In the genomic region with DNA sequence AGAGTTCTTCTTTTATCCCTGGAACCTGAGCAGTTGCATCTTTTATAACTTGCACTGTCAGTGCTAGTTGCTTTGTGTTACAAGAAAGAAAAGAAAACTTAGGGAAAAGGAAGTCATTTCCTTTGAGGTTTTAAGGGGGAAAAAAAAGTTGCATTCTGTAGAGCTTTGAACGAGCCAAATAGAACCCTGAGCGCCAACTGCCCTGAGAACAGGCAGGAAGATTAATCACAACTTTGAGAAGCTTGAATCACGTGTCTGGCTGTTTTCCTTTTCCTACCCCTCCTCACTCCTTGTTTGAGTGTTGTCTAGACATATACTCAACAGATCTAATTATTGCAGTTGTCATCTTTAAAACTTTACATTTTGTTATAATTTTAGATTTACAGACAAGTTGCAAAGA, we compare ENCODE assay signal across 10 cellular contexts. TPM values are rescaled to one million over a fixed set of nuclear protein-coding genes. Genes with fewer than 3 reads are reported as not detected.
DNase-seq lines count a peak whose midpoint lies in the region; ATAC-seq, FAIRE-seq and TF ChIP-seq lines count a peak whose summit lies in the region.
"Had no signal": no experiment of that assay in that cellular context is flagged by ENCODE, and none has a peak within 500 bp of the region (broad histone marks: within the 10 kb centered on the region; RNA-seq: fewer than 3 reads in every experiment).

No MANE protein-coding gene starts in this region.

- peaks cover 97% of the 10 kb centered on the region for H3K79me2 ChIP-seq in mammary epithelial cell (ENCODE audit: insufficient read depth, low read length)

- no peaks in the 10 kb centered on the region for H3K27me3 Mint-ChIP-seq in CD8-positive, alpha-beta T cell (ENCODE audit: low read depth)

- ATAC-seq in CD8-positive, alpha-beta T cell, result peak; percentile 37

- no peak overlapping the region for H2BK120ac ChIP-seq in mesenchymal stem cell (ENCODE audit: low read depth, low read length)

- CTCF ChIA-PET in CD8-positive, alpha-beta T cell (lab: Charles Lee), result interaction anchor here (2.9 to 5.4 kb wide), 2 partner anchors 13 to 36 kb away, joined by 14 to 34 read pairs; a partner anchor contains a TSS
- CTCF ChIA-PET in mammary epithelial cell (lab: Charles Lee; ENCODE audit: low non-redundant PET), result interaction anchor here (0.6 kb wide), 1 partner anchor 833 kb away, joined by 6 read pairs; no protein-coding TSS in a partner anchor

- no peaks in the 10 kb centered on the region for H3K9me3 Mint-ChIP-seq in CD8-positive, alpha-beta T cell

- POLR2A ChIA-PET in CD8-positive, alpha-beta T cell (lab: Charles Lee), result interaction anchor here (1.0 to 1.2 kb wide), 4 partner anchors 9 to 33 kb away, joined by 3 to 4 read pairs (median 4); no protein-coding TSS in a partner anchor

- peaks cover 6% of the 10 kb centered on the region for H4K20me1 ChIP-seq in mammary epithelial cell (ENCODE audit: insufficient read depth, low read length)

- BruUV-seq in mammary epithelial cell (replicated peaks; lab: Mats Ljungman, UMichigan), result no TSS peak

- WGBS in mammary epithelial cell (ENCODE audit: low coverage, missing lambda C conversion rate), result 0% methylated on average over 3 of the region's 3 CpGs
- WGBS in mesenchymal stem cell, result 5% methylated on average over 3 of the region's 3 CpGs
- 26 to 61% (median 41%) methylated on average over 3 of the region's 3 CpGs for WGBS in small intestine, 3 donors
- WGBS in stomach, 5 donors, result 12 to 49% (median 34%) methylated on average over 3 of the region's 3 CpGs
- 9% methylated on average over 3 of the region's 3 CpGs for WGBS in suprapubic skin

- H3K23ac ChIP-seq in mesenchymal stem cell (ENCODE audit: low read length in 2 of 2), result no peak overlapping the region

- intact Hi-C loops in CD8-positive, alpha-beta T cell (cut with DNase I, micrococcal nuclease), result loop anchor here (2.0 to 10.0 kb wide), 2 partner anchors 15 to 405 kb away; a partner anchor contains a TSS
- intact Hi-C loops in mammary epithelial cell (cut with micrococcal nuclease) (loop anchor here (1.0 kb wide), 1 partner anchor 11 kb away; no protein-coding TSS in a partner anchor), stomach (cut with DNase I; ENCODE audit: low total_unique reads) (no loop called here)

- H3K4me1 Mint-ChIP-seq in CD8-positive, alpha-beta T cell (ENCODE audit: low read depth), result peaks cover 90% of the 10 kb centered on the region

- no peak overlapping the region for H3K18ac ChIP-seq in mesenchymal stem cell (ENCODE audit: low read depth in 1 of 2, low read length in 2 of 2)

- no peak overlapping the region for H3K4ac ChIP-seq in mesenchymal stem cell (ENCODE audit: low read depth in 1 of 2, low read length in 2 of 2)

- H4K8ac ChIP-seq in mesenchymal stem cell (ENCODE audit: low read length), result no peak overlapping the region

- no peak for TF ChIP-seq POLR2A in stomach (IDR thresholded peaks at IDR 0.05)
- no peak for TF ChIP-seq POLR2A in suprapubic skin (IDR thresholded peaks at IDR 0.05)

- H3K27ac Mint-ChIP-seq in CD8-positive, alpha-beta T cell, result peak overlapping the region; percentile 89

- H3K79me1 ChIP-seq in mesenchymal stem cell (replicated peaks; ENCODE audit: low read length, poor library complexity, severe bottlenecking), result no peaks in the 10 kb centered on the region

- H2AFZ ChIP-seq in mammary epithelial cell (ENCODE audit: low read depth, low read length) (no peak overlapping the region), mesenchymal stem cell (ENCODE audit: low read depth, low read length) (no peak overlapping the region)
- H2AFZ ChIP-seq: parathyroid adenoma had no signal

- FAIRE-seq in small intestine (lab: Jason Lieb, UNC), result no peak
- FAIRE-seq: frontal cortex had no signal

- no peak overlapping the region for H4K91ac ChIP-seq in mesenchymal stem cell (ENCODE audit: low read length)

- H2BK12ac ChIP-seq in mesenchymal stem cell (ENCODE audit: low read length in 2 of 2), result no peak overlapping the region

- H3K4me2 ChIP-seq in mammary epithelial cell (ENCODE audit: insufficient read depth, low read depth, low read length) (peak overlapping the region; percentile 70), mesenchymal stem cell (ENCODE audit: low read length, poor library complexity, severe bottlenecking) (peak overlapping the region; percentile 1)

- no peaks in the 10 kb centered on the region for H3K9me3 ChIP-seq in CD8-positive, alpha-beta T cell (ENCODE audit: low read length)
- no peaks in the 10 kb centered on the region for H3K9me3 ChIP-seq in mammary epithelial cell (replicated peaks; ENCODE audit: insufficient read depth, low read length)
- H3K9me3 ChIP-seq in mesenchymal stem cell (ENCODE audit: control insufficient read depth, low read length), result no peaks in the 10 kb centered on the region
- H3K9me3 ChIP-seq in small intestine (ENCODE audit: control insufficient read depth, low read depth), result no peaks in the 10 kb centered on the region
- H3K9me3 ChIP-seq in stomach, result no peaks in the 10 kb centered on the region
- no peaks in the 10 kb centered on the region for H3K9me3 ChIP-seq in suprapubic skin

- H3K27ac ChIP-seq in CD8-positive, alpha-beta T cell (ENCODE audit: low read depth, low read length), result no peak overlapping the region
- H3K27ac ChIP-seq in mammary epithelial cell (ENCODE audit: insufficient read depth, low read depth, low read length) (peak overlapping the region; percentile 7), mesenchymal stem cell (ENCODE audit: low read length, poor library complexity, severe bottlenecking) (no peak overlapping the region), small intestine (ENCODE audit: low read depth in 1 of 2, low read length in 1 of 2) (no peak overlapping the region), stomach (no peak overlapping the region), suprapubic skin (no peak overlapping the region)
- H3K27ac ChIP-seq: parathyroid adenoma had no signal

- in situ Hi-C loops in mammary epithelial cell (cut with MboI; ENCODE audit: low sequenced_read_pairs in 2 of 2), result no loop called here

- peak overlapping the region; percentile 59 for H3K4me3 Mint-ChIP-seq in CD8-positive, alpha-beta T cell

- no peak for TF ChIP-seq CTCF in CD8-positive, alpha-beta T cell (IDR thresholded peaks at IDR 0.05)
- TF ChIP-seq CTCF in mammary epithelial cell (conservative IDR thresholded peaks at IDR 0.05 in 1 of 2, IDR thresholded peaks at IDR 0.05 in 1 of 2; ENCODE audit: extremely low read depth in 1 of 2, insufficient read depth in 1 of 2, low read depth in 1 of 2, low read length in 2 of 2) (no peak), stomach (IDR thresholded peaks at IDR 0.05) (no peak), suprapubic skin (IDR thresholded peaks at IDR 0.05) (no peak)

- no peak overlapping the region for H3K14ac ChIP-seq in mesenchymal stem cell (ENCODE audit: low read length in 2 of 2)

- peaks cover 17% of the 10 kb centered on the region for H3K36me3 Mint-ChIP-seq in CD8-positive, alpha-beta T cell

- no peaks in the 10 kb centered on the region for H3K36me3 ChIP-seq in CD8-positive, alpha-beta T cell (ENCODE audit: insufficient read depth, low read length)
- H3K36me3 ChIP-seq in mammary epithelial cell (ENCODE audit: insufficient read depth, low read length) (peaks cover 3% of the 10 kb centered on the region), mesenchymal stem cell (ENCODE audit: control insufficient read depth in 1 of 2, insufficient read depth in 2 of 2, low read depth in 1 of 2, low read length in 2 of 2) (peaks cover 0 to 5% of the 10 kb centered on the region in 2 experiments), small intestine (ENCODE audit: control insufficient read depth in 2 of 2, insufficient read depth in 2 of 2, low read length in 2 of 2) (no peaks in the 10 kb centered on the region), stomach (no peaks in the 10 kb centered on the region), suprapubic skin (no peaks in the 10 kb centered on the region)

- H3K27me3 ChIP-seq in CD8-positive, alpha-beta T cell (ENCODE audit: insufficient read depth, low read length), result no peaks in the 10 kb centered on the region
- H3K27me3 ChIP-seq in mammary epithelial cell (ENCODE audit: insufficient read depth, low read length), result no peaks in the 10 kb centered on the region
- no peaks in the 10 kb centered on the region for H3K27me3 ChIP-seq in mesenchymal stem cell (ENCODE audit: control insufficient read depth in 1 of 2, insufficient read depth in 1 of 2, low read length in 2 of 2)
- no peaks in the 10 kb centered on the region for H3K27me3 ChIP-seq in small intestine (ENCODE audit: control insufficient read depth in 2 of 2, insufficient read depth in 2 of 2, low read length in 2 of 2)
- H3K27me3 ChIP-seq in stomach, result no peaks in the 10 kb centered on the region
- H3K27me3 ChIP-seq in suprapubic skin, result no peaks in the 10 kb centered on the region

- no peak overlapping the region for H2BK5ac ChIP-seq in mesenchymal stem cell (ENCODE audit: low read depth, low read length, poor library complexity, severe bottlenecking)

- H3K9ac ChIP-seq in mammary epithelial cell (ENCODE audit: insufficient read depth, low read length) (no peak overlapping the region), mesenchymal stem cell (ENCODE audit: low read length) (no peak overlapping the region)
- H3K9ac ChIP-seq: parathyroid adenoma had no signal

- no peak overlapping the region for H3K4me3 ChIP-seq in CD8-positive, alpha-beta T cell (ENCODE audit: low read depth, low read length)
- H3K4me3 ChIP-seq in mammary epithelial cell (replicated peaks in 1 of 3; ENCODE audit: insufficient read depth in 1 of 3, low read depth in 2 of 3, low read length in 3 of 3) (peak overlapping the region in 1 of 3 experiments; percentile 13), mesenchymal stem cell (ENCODE audit: insufficient read depth in 1 of 2, low read depth in 1 of 2, low read length in 2 of 2) (no peak overlapping the region), small intestine (ENCODE audit: low read depth in 1 of 2, low read length in 2 of 2) (no peak overlapping the region), stomach (no peak overlapping the region), suprapubic skin (no peak overlapping the region)

- no peak overlapping the region for H2BK15ac ChIP-seq in mesenchymal stem cell (ENCODE audit: low read depth, poor library complexity, severe bottlenecking)

- H3K4me1 ChIP-seq in CD8-positive, alpha-beta T cell (ENCODE audit: insufficient read depth, low read length), result peaks cover 86% of the 10 kb centered on the region
- peaks cover 24% of the 10 kb centered on the region for H3K4me1 ChIP-seq in mammary epithelial cell (ENCODE audit: insufficient read depth, low read length)
- peaks cover 5% of the 10 kb centered on the region for H3K4me1 ChIP-seq in mesenchymal stem cell (ENCODE audit: control insufficient read depth, insufficient read depth, low read depth, low read length)
- no peaks in the 10 kb centered on the region for H3K4me1 ChIP-seq in small intestine (ENCODE audit: control insufficient read depth in 2 of 2, insufficient read depth in 1 of 2, low read depth in 1 of 2, low read length in 1 of 2)
- H3K4me1 ChIP-seq in stomach, result peaks cover 0 to 71% (median 26%) of the 10 kb centered on the region in 4 donors
- H3K4me1 ChIP-seq in suprapubic skin, result peaks cover 28% of the 10 kb centered on the region

- no peak for TF ChIP-seq EP300 in stomach (IDR thresholded peaks at IDR 0.05)
- TF ChIP-seq EP300 in suprapubic skin (IDR thresholded peaks at IDR 0.05), result no peak

- DNase-seq in CD8-positive, alpha-beta T cell, result peak in 1 of 7 experiments; percentile 27
- DNase-seq in Kasumi-1 (lab: John Stamatoyannopoulos, UW), result peak; percentile 56 to 62
- DNase-seq in mammary epithelial cell, result no peak
- peak; percentile 55 for DNase-seq in mesenchymal stem cell
- DNase-seq in small intestine, result no peak
- no peak for DNase-seq in stomach
- DNase-seq in epidermal melanocyte (ENCODE audit: insufficient read length, low spot score), result no peak
- no peak for DNase-seq in suprapubic skin (ENCODE audit: low spot score in 2 of 2)

- H2AK5ac ChIP-seq in mesenchymal stem cell (ENCODE audit: low read length, severe bottlenecking), result no peak overlapping the region

- dilution Hi-C loops in mammary epithelial cell (cut with HindIII; ENCODE audit: low sequenced_read_pairs), result no loop called here

RNA-seq across cellular contexts. Expression of a gene that starts 12.5 kb away (rescaled TPM):
- 10 to 100 TPM; 54.0 to 63.5 TPM for total RNA-seq in CD8-positive, alpha-beta T cell
- total RNA-seq in mammary epithelial cell (100 to 1,000 TPM in 1 of 2 donors, 10 to 100 TPM in 1; 67.9 to 112 TPM), stomach (100 to 1,000 TPM in 2 of 5 donors, 10 to 100 TPM in 3; 39.7 to 198 (median 61.8) TPM), suprapubic skin (10 to 100 TPM; 22.0 to 95.4 (median 29.7) TPM)
- polyA plus RNA-seq in mammary epithelial cell (33.9 TPM), small intestine (1 to 10 TPM; 4.7 to 7.9 (median 5.1) TPM), stomach (1 to 10 TPM; 2.3 to 4.8 (median 2.9) TPM)
- polyA minus RNA-seq in mammary epithelial cell, result 147 TPM
- 23.8 TPM for polyA plus RNA-seq in mesenchymal stem cell (2013, experiment 1 of 2)
- 22.4 TPM for polyA plus RNA-seq in mesenchymal stem cell (2013, experiment 2 of 2)

Comparison
In these comparisons a context has a peak if more than half of its experiments do, and no peak if none do; other contexts are left out.
1. DNase-seq: peak in Kasumi-1 (2 of 2) and mesenchymal stem cell (single experiment); none in mammary epithelial cell (single experiment), small intestine (single experiment), stomach (single experiment), epidermal melanocyte (single experiment) and suprapubic skin (0 of 2).